ENCODE assay signal across 17 cellular contexts in genomic region chr10:78779339-78779955, GRCh38.
DNase-seq lines count a peak whose midpoint lies in the region; ATAC-seq and TF ChIP-seq lines count a peak whose summit lies in the region.
"Had no signal": no experiment of that assay in that cellular context is flagged by ENCODE, and none has a peak within 500 bp of the region (broad histone marks: within the 10 kb centered on the region; RNA-seq: fewer than 3 reads in every experiment).

No MANE protein-coding gene starts in this region.

- in situ Hi-C loops in GM13976 (cut with MboI; ENCODE audit: low sequenced_read_pairs, unreplicated experiment) = no loop called here

- H3K36me3 ChIP-seq in MG63 = no peaks in the 10 kb centered on the region
- H3K36me3 ChIP-seq: right atrium auricular region, upper lobe of left lung had no signal

- H3K4me3 ChIP-seq in MG63 = no peak overlapping the region
- H3K4me3 ChIP-seq: right atrium auricular region, upper lobe of left lung had no signal

- no peaks in the 10 kb centered on the region for H3K27me3 ChIP-seq in MG63
- H3K27me3 ChIP-seq: right atrium auricular region, upper lobe of left lung had no signal

- peak; percentile 55 for DNase-seq in Daoy (ENCODE audit: low read depth)
- DNase-seq in MG63 = peak; percentile 62
- DNase-seq in glomerular visceral epithelial cell (ENCODE audit: extremely low spot score) = peak; percentile 63
- DNase-seq in renal cortical epithelial cell (ENCODE audit: low read depth) = peak; percentile 81
- DNase-seq in NCI-H2107 treated with DMSO at 0.1 percent for 48 hours (lab: John Stamatoyannopoulos, UW; ENCODE audit: unreplicated experiment) = no peak
- DNase-seq in GM13976 (ENCODE audit: low spot score) = no peak
- no peak for DNase-seq in NCI-H510A (lab: John Stamatoyannopoulos, UW)
- DNase-seq: activated CD4-positive, alpha-beta T cell treated with anti-CD3 and anti-CD28 coated beads, Interleukin-2, amount 50 U/mL, for 48 hours; activated T-cell treated with anti-CD3 and anti-CD28 coated beads, Interleukin-2, amount 50 U/mL, for 4 hours; midbrain; MM.1S; NCI-H446; NK-92 treated with Interleukin-12 subunit alpha and Interleukin-12 subunit beta, amount 100 ng/mL, for 24 hours; T-helper 1 cell; upper lobe of left lung had no signal

- no peak for ATAC-seq in GM21390 (IDR thresholded peaks at IDR 0.05; ENCODE audit: unreplicated experiment)
- ATAC-seq: activated T-cell treated with anti-CD3 and anti-CD28 coated beads, Interleukin-2, amount 50 U/mL, for 4 hours had no signal

- H3K9me3 ChIP-seq in MG63 = no peaks in the 10 kb centered on the region; the same call in 1 of the 2 replicates
- H3K9me3 ChIP-seq: right atrium auricular region, upper lobe of left lung had no signal

- TF ChIP-seq CTCF in GM13976 (IDR thresholded peaks at IDR 0.05; ENCODE audit: borderline replicate concordance, control extremely low read depth, extremely low read depth, insufficient read depth, missing control alignments) = no peak

Comparison
In these comparisons a context has a peak if more than half of its experiments do, and no peak if none do; other contexts are left out.
1. DNase-seq: peak in Daoy (single experiment), MG63 (single experiment), glomerular visceral epithelial cell (single experiment) and renal cortical epithelial cell (single experiment); none in NCI-H2107 treated with DMSO at 0.1 percent for 48 hours (single experiment), GM13976 (single experiment) and NCI-H510A (single experiment).